In genomic region chr9:95947118-95947517, GRCh38 we compare ENCODE assay signal across 20 cellular contexts.
"Had no signal": no experiment of that assay in that cellular context is flagged by ENCODE, and none has a peak within 500 bp of the region (broad histone marks: within the 10 kb centered on the region; RNA-seq: fewer than 3 reads in every experiment).

No MANE protein-coding gene starts in this region.

- H3K4me3 ChIP-seq: breast epithelium, neural progenitor cell, psoas muscle, right lobe of liver, testis, upper lobe of right lung had no signal

- H3K36me3 ChIP-seq: breast epithelium had no signal

- H3K9me3 ChIP-seq: psoas muscle, right lobe of liver, testis, upper lobe of right lung had no signal

- H3K4me2 ChIP-seq: neural progenitor cell had no signal

- DNase-seq: activated CD4-positive, alpha-beta memory T cell treated with anti-CD3 and anti-CD28 coated beads for 36 hours; activated CD4-positive, alpha-beta T cell treated with anti-CD3 and anti-CD28 coated beads for 4 hours; activated naive CD4-positive, alpha-beta T cell treated with Interleukin-2 at 50 U/mL for 16 hours; activated naive CD8-positive, alpha-beta T cell treated with anti-CD3 and anti-CD28 coated beads, Interleukin-2, amount 10 ng/mL, durations not matched to agents 7 days and 5 days; anterior cingulate cortex; cortex of kidney; head of caudate nucleus; kidney; left ventricle myocardium superior; naive B cell; psoas muscle; right lobe of liver; stimulated activated CD4-positive, alpha-beta T cell treated with anti-CD3 and anti-CD28 coated beads, Interleukin-4, amount 100 ng/mL, for 24 hours; testis; upper lobe of right lung had no signal

- ATAC-seq: activated T-helper 17 cell treated with anti-CD3 and anti-CD28 coated beads, Interleukin-2, amount 50 U/mL, for 72 hours; left ventricle myocardium superior; psoas muscle; right lobe of liver; stimulated activated effector memory CD8-positive, alpha-beta T cell treated with anti-CD3 and anti-CD28 coated beads, Interleukin-12 subunit alpha, Interleukin-12 subunit beta, amount 100 ng/mL, for 72 hours; upper lobe of right lung; WTC11 had no signal

- H3K27me3 ChIP-seq: breast epithelium, neural progenitor cell, right lobe of liver, testis, upper lobe of right lung had no signal

- H3K4me1 ChIP-seq: breast epithelium, neural progenitor cell, psoas muscle, right lobe of liver, testis, upper lobe of right lung had no signal

- H3K9ac ChIP-seq: neural progenitor cell had no signal

- H3K27ac ChIP-seq: breast epithelium, neural progenitor cell, psoas muscle, right lobe of liver, testis, upper lobe of right lung had no signal

- H2AFZ ChIP-seq: neural progenitor cell had no signal
